8 cellular contexts compared by ENCODE assay signal in the genomic region with DNA sequence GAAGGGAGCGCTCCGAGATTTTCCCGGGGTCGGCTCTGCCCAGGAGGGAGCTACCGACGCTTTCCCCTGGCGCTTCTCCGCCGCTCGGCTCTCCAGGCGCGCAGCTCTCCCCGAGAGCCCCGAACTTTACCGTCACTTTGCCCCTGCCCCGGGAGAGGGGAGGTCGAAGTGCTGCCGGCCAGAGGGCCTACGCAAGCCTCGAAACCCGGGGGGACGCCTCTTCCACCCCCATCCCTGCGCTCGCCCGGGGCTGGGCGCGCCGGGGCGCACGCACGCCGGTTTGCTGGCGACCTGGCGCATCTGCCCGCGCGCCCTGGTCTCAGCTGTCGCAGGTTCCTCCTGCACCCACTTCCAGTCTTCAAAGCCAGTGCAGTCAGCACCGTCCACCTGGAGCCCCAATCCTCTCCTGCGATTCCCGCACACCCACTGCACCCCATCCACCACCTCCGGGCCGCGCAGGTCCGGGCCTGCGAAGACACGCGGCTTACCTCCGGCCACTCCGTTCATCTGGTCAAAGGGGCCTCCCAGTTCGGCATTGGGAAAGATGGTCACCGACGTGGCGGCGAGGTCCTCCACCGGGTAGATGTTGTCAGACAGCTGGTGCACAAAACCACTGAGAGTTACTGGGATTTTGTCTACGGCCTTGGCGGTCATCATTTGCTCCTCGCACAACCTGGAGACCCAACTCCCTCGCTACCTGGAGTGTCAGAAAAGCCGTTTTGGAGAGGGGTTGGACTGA. TPM values are rescaled to one million over a fixed set of nuclear protein-coding genes. Genes with fewer than 3 reads are reported as not detected.
A peak's percentile ranks its signal among the peaks of the same experiment; 100 is the strongest.
DNase-seq lines count a peak whose midpoint lies in the region; ATAC-seq and TF ChIP-seq lines count a peak whose summit lies in the region.

No MANE protein-coding gene starts in this region.

- H3K9ac ChIP-seq in rectal smooth muscle tissue (ENCODE audit: low read length), result peak overlapping the region; percentile 13

- peak overlapping the region; percentile 37 to 91 (median 78) for H3K4me3 ChIP-seq in heart left ventricle
- H3K4me3 ChIP-seq in rectal smooth muscle tissue (ENCODE audit: low read length), result peak overlapping the region; percentile 88

- H3K36me3 ChIP-seq in heart left ventricle (peaks cover 0 to 5% (median 0%) of the 10 kb centered on the region in 9 donors), rectal smooth muscle tissue (ENCODE audit: control insufficient read depth, insufficient read depth, low read length) (no peaks in the 10 kb centered on the region)

- 1 to 2% (median 2%) methylated on average over 31 to 61 of the region's 61 CpGs for WGBS in heart left ventricle, 4 donors

- H3K27ac ChIP-seq in heart left ventricle (peak overlapping the region in 10 of 12 donors; percentile 77 to 93 (median 89)), rectal smooth muscle tissue (ENCODE audit: low read depth, low read length) (no peak overlapping the region)

- DNase-seq in activated T-cell treated with anti-CD3 and anti-CD28 coated beads, Interleukin-2, amount 50 U/mL, for 48 hours, result peak; percentile 54 to 62
- DNase-seq in heart left ventricle (peak in 1 of 5 donors; percentile 25), NCI-H2029 treated with DMSO at 0.1 percent for 48 hours (lab: John Stamatoyannopoulos, UW) (no peak), NCI-H524 (lab: John Stamatoyannopoulos, UW) (no peak), NCI-H82 treated with DMSO at 0.1 percent for 48 hours (lab: John Stamatoyannopoulos, UW; ENCODE audit: unreplicated experiment) (no peak), NCI-H526 (lab: John Stamatoyannopoulos, UW) (no peak)

- peak overlapping the region; percentile 95 to 98 (median 96) for H3K27ac Mint-ChIP-seq in IgD-negative memory B cell

- peak overlapping the region; percentile 94 to 99 (median 98) for H3K4me3 Mint-ChIP-seq in IgD-negative memory B cell

- intact Hi-C loops in heart left ventricle (cut with DNase I), result loop anchor here (2.0 to 10.0 kb wide), 13 partner anchors 53 to 378 kb away; a partner anchor contains a TSS

- H3K4me1 ChIP-seq in heart left ventricle, result peaks cover 0 to 56% (median 28%) of the 10 kb centered on the region in 12 donors
- peaks cover 4% of the 10 kb centered on the region for H3K4me1 ChIP-seq in rectal smooth muscle tissue (ENCODE audit: control insufficient read depth, insufficient read depth, low read length)

- H3K27me3 ChIP-seq in heart left ventricle (peaks cover 0 to 47% (median 17%) of the 10 kb centered on the region in 9 donors), rectal smooth muscle tissue (ENCODE audit: control insufficient read depth, insufficient read depth, low read length) (peaks cover 19% of the 10 kb centered on the region)

- peaks cover 24% of the 10 kb centered on the region for H3K27me3 Mint-ChIP-seq in IgD-negative memory B cell

- ATAC-seq in heart left ventricle, result no peak

- no peaks in the 10 kb centered on the region for H3K36me3 Mint-ChIP-seq in IgD-negative memory B cell

- no peak for TF ChIP-seq CTCF in heart left ventricle (IDR thresholded peaks at IDR 0.05)

- peaks cover 0 to 1% (median 0%) of the 10 kb centered on the region in 3 donors for H3K9me3 Mint-ChIP-seq in IgD-negative memory B cell

- TF ChIP-seq POLR2A in heart left ventricle (IDR thresholded peaks at IDR 0.05), result no peak

- H3K9me3 ChIP-seq in heart left ventricle, result no peaks in the 10 kb centered on the region

- H3K4me1 Mint-ChIP-seq in IgD-negative memory B cell, result peaks cover 24 to 37% (median 31%) of the 10 kb centered on the region in 3 donors

RNA-seq across cellular contexts. Expression of a gene that starts 0.6 kb away (rescaled TPM):
- polyA plus RNA-seq in IgD-negative memory B cell (2.6 TPM), heart left ventricle (1 to 10 TPM; 1.4 to 1.8 TPM)
- total RNA-seq in heart left ventricle, result 1 to 10 TPM in 7 of 9 donors, under 1 TPM in 2; 0.37 to 8.5 (median 1.9) TPM

RNA-seq across cellular contexts. Expression of a gene that starts 11.0 kb away (rescaled TPM):
- polyA plus RNA-seq in IgD-negative memory B cell (3.4 TPM), heart left ventricle (10 to 100 TPM in 1 of 2 donors, 1 to 10 TPM in 1; 7.6 to 24.6 TPM)
- 10 to 100 TPM; 18.3 to 35.5 (median 19.7) TPM for total RNA-seq in heart left ventricle

Comparison
In these comparisons a context has a peak if more than half of its experiments do, and no peak if none do; other contexts are left out.
1. DNase-seq: peak in activated T-cell treated with anti-CD3 and anti-CD28 coated beads, Interleukin-2, amount 50 U/mL, for 48 hours (2 of 2); none in NCI-H2029 treated with DMSO at 0.1 percent for 48 hours (single experiment), NCI-H524 (0 of 2), NCI-H82 treated with DMSO at 0.1 percent for 48 hours (single experiment) and NCI-H526 (0 of 2).